ENCODE assay signal across 1 cellular context in the genomic region with DNA sequence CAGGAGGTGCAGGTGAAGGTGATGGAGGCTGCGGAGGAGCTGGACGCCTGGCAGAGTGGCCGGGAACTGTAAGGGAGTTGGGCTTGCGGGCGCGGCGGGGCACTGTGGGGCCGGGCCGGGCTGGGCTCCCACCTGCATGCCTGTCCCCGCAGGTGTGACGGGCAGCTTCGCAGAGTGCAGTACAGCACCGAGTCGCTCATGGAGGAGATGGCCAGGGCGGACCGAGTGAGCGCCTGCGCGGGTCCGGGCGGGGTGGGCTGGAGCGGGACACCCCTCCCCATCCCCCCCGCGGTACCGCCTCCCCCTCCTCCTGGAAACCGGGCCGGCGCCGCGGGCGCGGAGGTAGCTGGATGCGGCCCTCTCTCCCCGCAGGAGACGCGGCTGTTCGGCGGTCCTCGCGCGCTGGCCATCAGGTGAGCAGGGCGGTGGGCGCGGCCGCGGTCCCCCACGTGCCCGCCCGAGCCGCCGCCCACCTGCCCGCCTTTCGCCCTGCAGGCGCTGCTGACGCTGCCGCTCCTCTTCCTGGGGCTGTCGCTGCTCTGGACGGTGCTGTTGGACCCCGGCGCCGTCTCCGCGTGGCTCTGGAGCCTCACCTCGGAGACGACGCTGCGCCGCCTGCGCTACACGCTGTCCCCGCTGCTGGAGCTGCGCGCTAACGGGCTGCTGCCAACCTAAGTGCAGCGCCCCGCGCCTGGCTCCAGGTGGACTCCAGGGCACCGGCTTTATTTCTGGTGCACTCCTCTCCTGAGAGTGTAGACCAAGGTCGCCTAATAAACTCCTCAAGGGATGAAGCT.
A peak's percentile ranks its signal among the peaks of the same experiment; 100 is the strongest.
TF ChIP-seq lines count a peak whose summit lies in the region.

No MANE protein-coding gene starts in this region.

TF ChIP-seq in HEK293, 187 proteins besides CTCF, POLR2A, EP300 and RAD21 (continued from another document):
- peak; percentile 43; the same call in 1 of the 2 replicates for TF ChIP-seq ZNF692 (tag by site-specific recombination; IDR thresholded peaks at IDR 0.05)
- TF ChIP-seq GLIS1 (tag by site-specific recombination; IDR thresholded peaks at IDR 0.05), result 0 out of 2 replicates have a peak, but pooled peaks have one; percentile 16
- TF ChIP-seq KLF10 (tag by site-specific recombination; IDR thresholded peaks at IDR 0.05), result peak; percentile 39; the same call in 1 of the 2 replicates
- peak; percentile 60; the same call in 1 of the 2 replicates for TF ChIP-seq KLF9 (tag by site-specific recombination; IDR thresholded peaks at IDR 0.05; ENCODE audit: low read depth)
- TF ChIP-seq EGR2 (tag by site-specific recombination; IDR thresholded peaks at IDR 0.05; ENCODE audit: low read depth), result 0 out of 2 replicates have a peak, but pooled peaks have one; percentile 11
- TF ChIP-seq ZBTB6 (tag by site-specific recombination; IDR thresholded peaks at IDR 0.05), result peak; percentile 92; the same call in 1 of the 2 replicates
- TF ChIP-seq KLF8 (tag by site-specific recombination; IDR thresholded peaks at IDR 0.05), result peak; percentile 44; the same call in 1 of the 2 replicates
- 0 out of 2 replicates have a peak, but pooled peaks have one; percentile 24 for TF ChIP-seq ZNF449 (tag by site-specific recombination; IDR thresholded peaks at IDR 0.05)
- TF ChIP-seq, protein P1, sequence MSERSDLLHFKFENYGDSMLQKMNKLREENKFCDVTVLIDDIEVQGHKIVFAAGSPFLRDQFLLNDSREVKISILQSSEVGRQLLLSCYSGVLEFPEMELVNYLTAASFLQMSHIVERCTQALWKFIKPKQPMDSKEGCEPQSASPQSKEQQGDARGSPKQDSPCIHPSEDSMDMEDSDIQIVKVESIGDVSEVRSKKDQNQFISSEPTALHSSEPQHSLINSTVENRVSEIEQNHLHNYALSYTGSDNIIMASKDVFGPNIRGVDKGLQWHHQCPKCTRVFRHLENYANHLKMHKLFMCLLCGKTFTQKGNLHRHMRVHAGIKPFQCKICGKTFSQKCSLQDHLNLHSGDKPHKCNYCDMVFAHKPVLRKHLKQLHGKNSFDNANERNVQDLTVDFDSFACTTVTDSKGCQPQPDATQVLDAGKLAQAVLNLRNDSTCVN (tag by site-specific recombination; optimal IDR thresholded peaks at IDR 0.05), result peak; percentile 62
- peak; percentile 63 for TF ChIP-seq ZNF398 (tag by site-specific recombination; IDR thresholded peaks at IDR 0.05)
- TF ChIP-seq KLF1 (tag by site-specific recombination; IDR thresholded peaks at IDR 0.05), result peak; percentile 87
- TF ChIP-seq ZFHX2 (tag by site-specific recombination; conservative IDR thresholded peaks at IDR 0.05), result peak; percentile 83
TF ChIP-seq in HEK293: peak in this region for 19; not testable (repeated sequence) for 168.
